ENCODE assay signal across 18 cellular contexts in the genomic region with DNA sequence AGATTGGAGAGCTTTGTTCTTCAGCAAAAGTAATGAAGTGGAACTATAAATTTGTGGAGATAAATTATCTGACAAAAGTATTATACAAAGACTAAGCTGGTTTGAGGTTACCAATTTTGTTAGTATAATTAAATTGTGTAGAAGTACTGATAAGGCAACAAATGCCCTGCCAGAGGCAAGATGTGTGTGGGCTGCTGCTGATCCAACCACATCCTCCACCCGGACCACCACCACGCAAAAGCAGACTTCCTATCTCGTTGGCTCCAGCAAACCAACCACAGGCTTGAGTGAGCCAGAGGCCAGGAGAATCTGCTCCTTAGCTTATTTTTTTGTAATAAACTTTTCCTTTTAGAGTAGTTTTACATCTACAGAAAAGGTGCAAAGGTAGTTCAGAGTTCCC. TPM values are rescaled to one million over a fixed set of nuclear protein-coding genes. Genes with fewer than 3 reads are reported as not detected.
DNase-seq lines count a peak whose midpoint lies in the region; ATAC-seq, FAIRE-seq and TF ChIP-seq lines count a peak whose summit lies in the region.
"Had no signal": no experiment of that assay in that cellular context is flagged by ENCODE, and none has a peak within 500 bp of the region (broad histone marks: within the 10 kb centered on the region; RNA-seq: fewer than 3 reads in every experiment).

No MANE protein-coding gene starts in this region.

- ATAC-seq in pancreas (no peak), HG03342 (IDR thresholded peaks at IDR 0.05; ENCODE audit: unreplicated experiment) (no peak)
- ATAC-seq: A549 had no signal

- no peak overlapping the region for H3K4me3 Mint-ChIP-seq in osteocyte (ENCODE audit: unreplicated experiment)
- H3K4me3 Mint-ChIP-seq: CD4-positive, alpha-beta memory T cell had no signal

- DNase-seq in H4 (ENCODE audit: low spot score) (peak; percentile 64), OCI-M1 (lab: John Stamatoyannopoulos, UW) (peak; percentile 93), ACHN (no peak), pancreas (no peak), osteocyte (ENCODE audit: extremely low spot score, unreplicated experiment) (no peak)
- DNase-seq: CD4-positive, alpha-beta memory T cell; IMR-90; NCI-H1105 treated with DMSO at 0.1 percent for 48 hours; NCI-H187; NCI-H446; NCI-H748 treated with DMSO at 0.1 percent for 48 hours; SHP77 had no signal

- H3K4me2 ChIP-seq in BLaER1, result peak overlapping the region; percentile 36; the same call in 1 of the 2 replicates
- H3K4me2 ChIP-seq: A549 had no signal

- no peak overlapping the region for H3K27ac ChIP-seq in BLaER1
- H3K27ac ChIP-seq in VCaP, result peak overlapping the region; percentile 70
- H3K27ac ChIP-seq in pancreas, result no peak overlapping the region
- H3K27ac ChIP-seq: A549 had no signal

- H4K20me1 ChIP-seq in BLaER1, result no peaks in the 10 kb centered on the region

- peaks cover 4% of the 10 kb centered on the region for H3K36me3 Mint-ChIP-seq in osteocyte (ENCODE audit: unreplicated experiment)
- H3K36me3 Mint-ChIP-seq: CD4-positive, alpha-beta memory T cell had no signal

- no peak overlapping the region for H3K27ac Mint-ChIP-seq in osteocyte (ENCODE audit: unreplicated experiment)
- H3K27ac Mint-ChIP-seq: CD4-positive, alpha-beta memory T cell had no signal

- no peaks in the 10 kb centered on the region for H3K9me3 Mint-ChIP-seq in osteocyte (ENCODE audit: unreplicated experiment)
- H3K9me3 Mint-ChIP-seq: CD4-positive, alpha-beta memory T cell had no signal

- H3K36me3 ChIP-seq in BLaER1 (no peaks in the 10 kb centered on the region), pancreas (no peaks in the 10 kb centered on the region)
- H3K36me3 ChIP-seq: HAP-1 had no signal

- in situ Hi-C loops in ACHN (cut with HindIII; ENCODE audit: low pct_ligation_motif_present, low pct_unique_long_range_greater_than_20kb, low sequenced_read_pairs), result no loop called here

- peaks cover 9% of the 10 kb centered on the region for H3K4me1 Mint-ChIP-seq in osteocyte (ENCODE audit: unreplicated experiment)

- H3K27me3 ChIP-seq in BLaER1, result no peaks in the 10 kb centered on the region
- H3K27me3 ChIP-seq in pancreas, result no peaks in the 10 kb centered on the region

- H3K9me3 ChIP-seq in BLaER1, result no peaks in the 10 kb centered on the region
- H3K9me3 ChIP-seq in pancreas, result no peaks in the 10 kb centered on the region
- H3K9me3 ChIP-seq: A549, HAP-1 had no signal

- FAIRE-seq in pancreas (lab: Jason Lieb, UNC), result no peak
- FAIRE-seq: A549, RCC 7860 had no signal

- peaks cover 14% of the 10 kb centered on the region for H3K4me1 ChIP-seq in BLaER1
- peaks cover 0 to 5% (median 4%) of the 10 kb centered on the region in 3 donors for H3K4me1 ChIP-seq in pancreas

- intact Hi-C loops in pancreas (cut with DNase I), result no loop called here

- H3K4me3 ChIP-seq in BLaER1 (no peak overlapping the region), pancreas (no peak overlapping the region)
- H3K4me3 ChIP-seq: A549, HAP-1 had no signal

- WGBS in pancreas, 2 donors, result 93% methylated on average over 3 of the region's 3 CpGs

- no peak overlapping the region for H3K9ac ChIP-seq in BLaER1

- TF ChIP-seq CTCF in VCaP (conservative IDR thresholded peaks at IDR 0.05) (no peak), pancreas (IDR thresholded peaks at IDR 0.05) (no peak), osteocyte (IDR thresholded peaks at IDR 0.05) (no peak)

- H3K27me3 Mint-ChIP-seq in osteocyte (ENCODE audit: unreplicated experiment), result no peaks in the 10 kb centered on the region

RNA-seq across cellular contexts. Expression of gene MYLK4, which starts 1.1 kb away (rescaled TPM):
- total RNA-seq in H4 (2014; rRNA removed; shearing (Covaris generic)), result 0.10 and 0.48 TPM in 2 replicates
- under 1 TPM; 0.37 to 0.87 (median 0.41) TPM for total RNA-seq in pancreas
- 1 to 10 TPM in 1 of 2 donors, under 1 TPM in 1; 0.27 to 1.0 TPM for polyA plus RNA-seq in pancreas
- total RNA-seq in osteocyte, result 0.78 and 1.0 TPM in 2 replicates

RNA-seq across cellular contexts. Expression of gene WRNIP1, which starts 13.3 kb away (rescaled TPM):
- 63.4 and 69.0 TPM in 2 replicates for total RNA-seq in H4 (2014; rRNA removed; shearing (Covaris generic))
- 10 to 100 TPM; 19.2 to 24.9 (median 23.2) TPM for total RNA-seq in pancreas
- 10 to 100 TPM; 35.7 to 45.7 TPM for polyA plus RNA-seq in pancreas
- 35.9 and 40.6 TPM in 2 replicates for total RNA-seq in osteocyte

Comparison
In these comparisons a context has a peak if more than half of its experiments do, and no peak if none do; other contexts are left out.
1. DNase-seq: peak in H4 (single experiment) and OCI-M1 (single experiment); none in ACHN (single experiment), pancreas (0 of 6) and osteocyte (single experiment).